Comparison of ENCODE assay signal across 8 cellular contexts in genomic region chr7:32496052-32496813, GRCh38. TPM values are rescaled to one million over a fixed set of nuclear protein-coding genes. Genes with fewer than 3 reads are reported as not detected.
DNase-seq lines count a peak whose midpoint lies in the region; ATAC-seq, FAIRE-seq and TF ChIP-seq lines count a peak whose summit lies in the region.

No MANE protein-coding gene starts in this region.

- peak overlapping the region; percentile 66 for H3K4me3 ChIP-seq in WI38 (ENCODE audit: low read depth, low read length)
- H3K4me3 ChIP-seq in small intestine (ENCODE audit: low read depth in 1 of 2, low read length in 2 of 2), result peak overlapping the region; percentile 84 to 91

- TF ChIP-seq CTCF in C4-2B (conservative IDR thresholded peaks at IDR 0.05) (no peak), WI38 (IDR thresholded peaks at IDR 0.05; ENCODE audit: low read depth, low read length) (no peak), GM10248 (IDR thresholded peaks at IDR 0.05; ENCODE audit: control extremely low read depth, extremely low read depth, low read depth, missing control alignments) (no peak)

- FAIRE-seq in H54 (lab: Jason Lieb, UNC), result peak; percentile 64
- no peak for FAIRE-seq in small intestine (lab: Jason Lieb, UNC)

- no peaks in the 10 kb centered on the region for H3K36me3 ChIP-seq in small intestine (ENCODE audit: control insufficient read depth in 2 of 2, insufficient read depth in 2 of 2, low read length in 2 of 2)

- CTCF ChIA-PET in GM10248 (lab: Yijun Ruan, JAX), result interaction anchor here (0.6 to 1.6 kb wide), 7 partner anchors 10 to 613 kb away, joined by 3 to 5 read pairs (median 3); partner anchors contain the start of gene RP9

- no peak for TF ChIP-seq POLR2A in H54 (IDR thresholded peaks at IDR 0.05; ENCODE audit: low read depth, low read length)

- DNase-seq in H54 (ENCODE audit: insufficient read length, low spot score), result no peak
- DNase-seq in hepatic stellate cell (ENCODE audit: low spot score), result peak; percentile 22
- DNase-seq in small intestine, result peak; percentile 39
- no peak for DNase-seq in stimulated activated CD4-positive, alpha-beta T cell treated with anti-CD3 and anti-CD28 coated beads, Interleukin-1b, Interleukin-23, amount 100 ng/mL, for 48 hours
- DNase-seq in GM10248 (ENCODE audit: extremely low spot score), result no peak

- no peak for ATAC-seq in esophagus mucosa

- peaks cover 4 to 8% of the 10 kb centered on the region in 2 donors for H3K4me1 ChIP-seq in small intestine (ENCODE audit: control insufficient read depth in 2 of 2, insufficient read depth in 1 of 2, low read depth in 1 of 2, low read length in 1 of 2)

- H3K9me3 ChIP-seq in small intestine (ENCODE audit: control insufficient read depth, low read depth), result no peaks in the 10 kb centered on the region

- peak overlapping the region; percentile 95 for H3K27ac ChIP-seq in C4-2B
- H3K27ac ChIP-seq in small intestine (ENCODE audit: low read depth in 1 of 2, low read length in 1 of 2), result peak overlapping the region; percentile 91 to 97

- WGBS in small intestine, 3 donors, result 2 to 5% (median 3%) methylated on average over 10 of the region's 10 CpGs

- no peaks in the 10 kb centered on the region for H3K27me3 ChIP-seq in small intestine (ENCODE audit: control insufficient read depth in 2 of 2, insufficient read depth in 2 of 2, low read length in 2 of 2)

- POLR2A ChIA-PET in GM10248 (lab: Yijun Ruan, JAX), result interaction anchor here (0.6 to 1.1 kb wide), 3 partner anchors 9 to 566 kb away, joined by 3 to 7 read pairs (median 3); partner anchors contain the start of gene NT5C3A

RNA-seq across cellular contexts. Expression of gene AVL9, which starts 0.9 kb away (rescaled TPM):
- polyA plus RNA-seq in small intestine, result 10 to 100 TPM in 2 of 3 donors, 1 to 10 TPM in 1; 8.4 to 22.0 (median 13.2) TPM
- 24.9 TPM for total RNA-seq in esophagus mucosa

RNA-seq across cellular contexts. Expression of gene LSM5, which starts 6.1 kb away (rescaled TPM):
- 100 to 1,000 TPM in 1 of 3 donors, 10 to 100 TPM in 2; 56.7 to 126 (median 73.6) TPM for polyA plus RNA-seq in small intestine
- 41.3 TPM for total RNA-seq in esophagus mucosa

Comparison
In these comparisons a context has a peak if more than half of its experiments do, and no peak if none do; other contexts are left out.
1. DNase-seq: peak in hepatic stellate cell (single experiment) and small intestine (single experiment); none in H54 (single experiment), stimulated activated CD4-positive, alpha-beta T cell treated with anti-CD3 and anti-CD28 coated beads, Interleukin-1b, Interleukin-23, amount 100 ng/mL, for 48 hours (single experiment) and GM10248 (single experiment).